In the genomic region with DNA sequence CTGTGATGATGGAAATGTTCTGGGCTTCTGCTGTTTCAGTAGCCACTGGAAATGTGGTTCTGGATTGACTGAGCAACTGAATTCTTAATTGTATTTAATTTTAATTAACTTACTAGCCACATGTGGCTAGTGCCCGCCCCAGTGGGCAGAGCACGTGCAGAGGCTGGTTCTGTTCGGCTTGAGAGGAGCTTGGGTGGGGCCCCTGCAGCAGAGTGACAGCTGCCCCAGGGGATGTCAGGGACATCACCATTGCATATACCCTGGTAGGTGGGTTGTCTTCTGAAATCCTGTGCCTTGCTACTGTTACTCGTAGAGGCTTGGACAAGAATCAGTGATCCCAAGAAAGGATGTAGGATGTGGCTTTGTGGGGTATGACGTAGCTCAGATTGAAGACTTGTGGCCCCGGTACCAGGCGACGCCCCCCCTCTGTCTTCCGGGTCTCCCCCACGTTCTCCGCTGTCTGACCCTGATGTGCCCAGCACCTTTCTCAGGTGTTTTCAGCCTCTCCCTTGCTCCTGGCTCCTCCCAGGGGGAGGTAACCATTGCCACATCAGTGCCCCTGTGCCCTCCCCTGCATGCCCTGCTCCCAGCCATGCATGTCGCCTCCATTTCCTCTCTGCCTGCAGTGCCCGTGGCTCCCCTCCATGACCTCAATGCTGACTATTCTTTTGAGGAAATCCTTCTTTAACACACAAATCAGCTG, we compare ENCODE assay signal across 12 cellular contexts.
A peak's percentile ranks its signal among the peaks of the same experiment; 100 is the strongest.
DNase-seq lines count a peak whose midpoint lies in the region; ATAC-seq lines count a peak whose summit lies in the region.
"Had no signal": no experiment of that assay in that cellular context is flagged by ENCODE, and none has a peak within 500 bp of the region (broad histone marks: within the 10 kb centered on the region; RNA-seq: fewer than 3 reads in every experiment).

No MANE protein-coding gene starts in this region.

- no peaks in the 10 kb centered on the region for H3K4me1 ChIP-seq in CD4-positive, alpha-beta memory T cell (ENCODE audit: insufficient read depth, low read length)

- CTCF ChIA-PET in CD4-positive, alpha-beta memory T cell (lab: Charles Lee; ENCODE audit: partially characterized antibody): no interaction called here

- no peaks in the 10 kb centered on the region for H3K9me3 Mint-ChIP-seq in CD4-positive, alpha-beta memory T cell
- H3K9me3 Mint-ChIP-seq: activated T-cell treated with anti-CD3 and anti-CD28 coated beads, Interleukin-2, amount 50 U/mL, for 24 hours had no signal

- DNase-seq in CD4-positive, alpha-beta memory T cell: peak; percentile 5 to 32 (median 5)
- DNase-seq in NCI-H510A (lab: John Stamatoyannopoulos, UW) (peak; percentile 84), iPS-NIHi11 (ENCODE audit: low spot score) (peak; percentile 61), NCI-H226 (no peak)
- DNase-seq in stimulated activated naive CD4-positive, alpha-beta T cell treated with Interleukin-2 at 50 U/mL for 16 hours (lab: John Stamatoyannopoulos, UW): no peak
- DNase-seq in activated T-cell treated with anti-CD3 and anti-CD28 coated beads, Interleukin-2, amount 50 U/mL, for 1 hour: no peak
- DNase-seq: activated T-cell treated with anti-CD3 and anti-CD28 coated beads, Interleukin-2, amount 50 U/mL, for 24 hours; heart right ventricle; KG1; stimulated activated CD4-positive, alpha-beta T cell treated with anti-CD3 and anti-CD28 coated beads, Interleukin-4, amount 100 ng/mL, for 4 hours had no signal

- no peaks in the 10 kb centered on the region for H3K27me3 ChIP-seq in CD4-positive, alpha-beta memory T cell (ENCODE audit: insufficient read depth, low read length)
- H3K27me3 ChIP-seq: heart right ventricle had no signal

- peaks cover 0 to 2% (median 0%) of the 10 kb centered on the region in 4 donors for H3K4me1 Mint-ChIP-seq in CD4-positive, alpha-beta memory T cell

- no peak overlapping the region for H3K4me3 ChIP-seq in CD4-positive, alpha-beta memory T cell (ENCODE audit: low read length in 2 of 2)
- H3K4me3 ChIP-seq: heart right ventricle had no signal

- H3K27me3 Mint-ChIP-seq in CD4-positive, alpha-beta memory T cell: peaks cover 10 to 12% of the 10 kb centered on the region in 2 donors

- no peaks in the 10 kb centered on the region for H3K9me3 ChIP-seq in CD4-positive, alpha-beta memory T cell (ENCODE audit: control insufficient read depth in 1 of 2, low read length in 2 of 2)
- H3K9me3 ChIP-seq: heart right ventricle had no signal

- H3K36me3 ChIP-seq in CD4-positive, alpha-beta memory T cell (ENCODE audit: insufficient read depth, low read length): no peaks in the 10 kb centered on the region
- H3K36me3 ChIP-seq: heart right ventricle had no signal

- no peaks in the 10 kb centered on the region for H3K36me3 Mint-ChIP-seq in CD4-positive, alpha-beta memory T cell

- peak overlapping the region in 1 of 7 donors; percentile 59 for H3K27ac Mint-ChIP-seq in CD4-positive, alpha-beta memory T cell
- H3K27ac Mint-ChIP-seq: activated T-cell treated with anti-CD3 and anti-CD28 coated beads, Interleukin-2, amount 50 U/mL, for 24 hours had no signal

- POLR2A ChIA-PET in CD4-positive, alpha-beta memory T cell (lab: Charles Lee; ENCODE audit: partially characterized antibody): no interaction called here

- ATAC-seq in GM21825 (IDR thresholded peaks at IDR 0.05; ENCODE audit: unreplicated experiment) (peak; percentile 75), GM18519 (IDR thresholded peaks at IDR 0.05; ENCODE audit: low FRiP score, unreplicated experiment) (no peak)

- peak overlapping the region in 7 of 8 donors; percentile 30 to 75 (median 55) for H3K4me3 Mint-ChIP-seq in CD4-positive, alpha-beta memory T cell
- H3K4me3 Mint-ChIP-seq: activated T-cell treated with anti-CD3 and anti-CD28 coated beads, Interleukin-2, amount 50 U/mL, for 24 hours had no signal

- intact Hi-C loops in CD4-positive, alpha-beta memory T cell (cut with micrococcal nuclease): no loop called here

- no peak overlapping the region for H3K27ac ChIP-seq in CD4-positive, alpha-beta memory T cell (ENCODE audit: low read depth, low read length)
- H3K27ac ChIP-seq: heart right ventricle had no signal

Comparison
In these comparisons a context has a peak if more than half of its experiments do, and no peak if none do; other contexts are left out.
1. DNase-seq: peak in CD4-positive, alpha-beta memory T cell (5 of 5), NCI-H510A (single experiment) and iPS-NIHi11 (single experiment); none in stimulated activated naive CD4-positive, alpha-beta T cell treated with Interleukin-2 at 50 U/mL for 16 hours (single experiment), NCI-H226 (single experiment) and activated T-cell treated with anti-CD3 and anti-CD28 coated beads, Interleukin-2, amount 50 U/mL, for 1 hour (single experiment).